In the genomic region with DNA sequence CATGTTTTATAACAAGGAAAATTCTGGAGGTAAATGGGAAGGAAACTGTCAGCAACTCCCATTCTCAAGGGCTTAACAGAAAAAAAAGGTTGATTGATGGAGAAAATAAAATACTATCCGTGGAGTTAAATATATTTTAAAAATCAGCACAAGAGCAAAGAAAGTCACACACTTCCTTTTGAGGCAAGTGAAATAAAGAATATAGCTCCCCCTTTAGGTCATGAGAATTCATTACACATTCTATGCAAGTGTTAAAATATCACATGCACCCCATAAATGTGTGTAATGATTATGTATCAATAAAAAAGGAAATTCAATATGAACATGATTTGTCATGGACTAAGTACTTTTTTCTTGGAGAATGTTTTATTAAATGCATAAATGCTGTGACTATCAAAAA, we compare ENCODE assay signal across 10 cellular contexts.
DNase-seq lines count a peak whose midpoint lies in the region; ATAC-seq, FAIRE-seq and TF ChIP-seq lines count a peak whose summit lies in the region.
"Had no signal": no experiment of that assay in that cellular context is flagged by ENCODE, and none has a peak within 500 bp of the region (broad histone marks: within the 10 kb centered on the region; RNA-seq: fewer than 3 reads in every experiment).

No MANE protein-coding gene starts in this region.

- no peaks in the 10 kb centered on the region for H4K20me1 ChIP-seq in SK-N-SH (ENCODE audit: insufficient read depth)

- no peaks in the 10 kb centered on the region for H3K9me3 ChIP-seq in SK-N-SH
- H3K9me3 ChIP-seq in small intestine (ENCODE audit: control insufficient read depth, low read depth): no peaks in the 10 kb centered on the region
- no peaks in the 10 kb centered on the region for H3K9me3 ChIP-seq in thyroid gland

- WGBS in SK-N-SH (ENCODE audit: low lambda C conversion rate): 33% methylated on average over 1 of the region's 1 CpG
- 39 to 62% (median 49%) methylated on average over 1 of the region's 1 CpG for WGBS in small intestine, 3 donors
- WGBS in thyroid gland, 2 donors: 58 to 68% methylated on average over 1 of the region's 1 CpG

- H3K4me3 ChIP-seq in SK-N-SH (ENCODE audit: low read depth in 2 of 2, low read length in 1 of 2): no peak overlapping the region; a peak in 1 of 4 replicates
- H3K4me3 ChIP-seq in brain microvascular endothelial cell (ENCODE audit: low read depth, low read length): no peak overlapping the region
- H3K4me3 ChIP-seq in small intestine (ENCODE audit: low read depth in 1 of 2, low read length in 2 of 2): no peak overlapping the region
- H3K4me3 ChIP-seq in thyroid gland (replicated peaks in 1 of 3): no peak overlapping the region

- H3K79me2 ChIP-seq in SK-N-SH (ENCODE audit: insufficient read depth): no peaks in the 10 kb centered on the region

- H3K36me3 ChIP-seq in SK-N-SH (replicated peaks in 1 of 2; ENCODE audit: control insufficient read depth in 1 of 2, insufficient read depth in 2 of 2, low read length in 1 of 2): no peaks in the 10 kb centered on the region
- H3K36me3 ChIP-seq in brain microvascular endothelial cell (replicated peaks): no peaks in the 10 kb centered on the region
- no peaks in the 10 kb centered on the region for H3K36me3 ChIP-seq in small intestine (ENCODE audit: control insufficient read depth in 2 of 2, insufficient read depth in 2 of 2, low read length in 2 of 2)
- H3K36me3 ChIP-seq in thyroid gland: no peaks in the 10 kb centered on the region

- no peak overlapping the region for H3K4me2 ChIP-seq in SK-N-SH

- in situ Hi-C loops in brain microvascular endothelial cell (cut with HindIII; ENCODE audit: low pct_ligation_motif_present, low sequenced_read_pairs): no loop called here

- CTCF ChIA-PET in SK-N-SH (lab: Yijun Ruan, JAX): interaction anchor here (0.6 to 2.8 kb wide), 8 partner anchors 9 to 464 kb away, joined by 3 to 17 read pairs (median 4); no protein-coding TSS in a partner anchor

- TF ChIP-seq CTCF in SK-N-SH (IDR thresholded peaks at IDR 0.05): peak; percentile 54
- peak; percentile 13 for TF ChIP-seq CTCF in brain microvascular endothelial cell (IDR thresholded peaks at IDR 0.05; ENCODE audit: low read depth, low read length, missing control alignments)
- no peak for TF ChIP-seq CTCF in thyroid gland (IDR thresholded peaks at IDR 0.05)

- ATAC-seq in SK-N-SH treated with all-trans-retinoic acid at 6 μM for 48 hours: no peak

- FAIRE-seq in small intestine (lab: Jason Lieb, UNC): no peak

- POLR2A ChIA-PET in SK-N-SH (lab: Yijun Ruan, JAX): interaction anchor here (0.7 kb wide), 1 partner anchor 100 kb away, joined by 3 read pairs; no protein-coding TSS in a partner anchor

- H3K9me2 ChIP-seq in SK-N-SH: no peaks in the 10 kb centered on the region

- no peak overlapping the region for H3K9ac ChIP-seq in SK-N-SH

- no peak for TF ChIP-seq POLR2A in thyroid gland (IDR thresholded peaks at IDR 0.05)

- no peaks in the 10 kb centered on the region for H3K27me3 ChIP-seq in SK-N-SH (ENCODE audit: insufficient read depth)
- H3K27me3 ChIP-seq in brain microvascular endothelial cell (replicated peaks): no peaks in the 10 kb centered on the region
- no peaks in the 10 kb centered on the region for H3K27me3 ChIP-seq in small intestine (ENCODE audit: control insufficient read depth in 2 of 2, insufficient read depth in 2 of 2, low read length in 2 of 2)
- H3K27me3 ChIP-seq in thyroid gland: no peaks in the 10 kb centered on the region

- H3F3A ChIP-seq in SK-N-SH (replicated peaks; ENCODE audit: insufficient read depth): no peaks in the 10 kb centered on the region

- intact Hi-C loops in thyroid gland (cut with DNase I): no loop called here

- TF ChIP-seq EP300 in SK-N-SH (IDR thresholded peaks at IDR 0.05; ENCODE audit: borderline replicate concordance in 1 of 2, low read depth in 1 of 2, low read length in 1 of 2): no peak

- peak; percentile 12 for DNase-seq in SK-N-SH
- peak; percentile 6 for DNase-seq in LHCN-M2 (ENCODE audit: low read depth)
- no peak for DNase-seq in brain microvascular endothelial cell
- peak; percentile 7 for DNase-seq in small intestine
- no peak for DNase-seq in SHP77 (lab: John Stamatoyannopoulos, UW)
- no peak for DNase-seq in SW480 (ENCODE audit: low spot score)
- DNase-seq in thyroid gland: no peak
- DNase-seq: CD8-positive, alpha-beta memory T cell; NK-92 treated with Interleukin-12 subunit alpha and Interleukin-12 subunit beta, amount 100 ng/mL, for 24 hours had no signal

- H2AFZ ChIP-seq in SK-N-SH (ENCODE audit: low read depth): no peak overlapping the region

- H3K4me1 ChIP-seq in SK-N-SH (ENCODE audit: control insufficient read depth in 1 of 2, insufficient read depth in 2 of 2, low read depth in 1 of 2, low read length in 1 of 2) (peaks cover 0 to 6% of the 10 kb centered on the region in 2 experiments; a peak in 2 of 4 replicates), small intestine (ENCODE audit: control insufficient read depth in 2 of 2, insufficient read depth in 1 of 2, low read depth in 1 of 2, low read length in 1 of 2) (no peaks in the 10 kb centered on the region), thyroid gland (no peaks in the 10 kb centered on the region)

- H3K27ac ChIP-seq in SK-N-SH (ENCODE audit: low read depth in 2 of 2, low read length in 1 of 2): no peak overlapping the region
- H3K27ac ChIP-seq in brain microvascular endothelial cell: no peak overlapping the region
- H3K27ac ChIP-seq in small intestine (ENCODE audit: low read depth in 1 of 2, low read length in 1 of 2): no peak overlapping the region
- no peak overlapping the region for H3K27ac ChIP-seq in thyroid gland

- peak; percentile 59 for TF ChIP-seq RAD21 in SK-N-SH (IDR thresholded peaks at IDR 0.05; ENCODE audit: low read length)

TF ChIP-seq in SK-N-SH, 30 proteins besides CTCF, POLR2A, EP300 and RAD21:
- TF ChIP-seq, protein P1, sequence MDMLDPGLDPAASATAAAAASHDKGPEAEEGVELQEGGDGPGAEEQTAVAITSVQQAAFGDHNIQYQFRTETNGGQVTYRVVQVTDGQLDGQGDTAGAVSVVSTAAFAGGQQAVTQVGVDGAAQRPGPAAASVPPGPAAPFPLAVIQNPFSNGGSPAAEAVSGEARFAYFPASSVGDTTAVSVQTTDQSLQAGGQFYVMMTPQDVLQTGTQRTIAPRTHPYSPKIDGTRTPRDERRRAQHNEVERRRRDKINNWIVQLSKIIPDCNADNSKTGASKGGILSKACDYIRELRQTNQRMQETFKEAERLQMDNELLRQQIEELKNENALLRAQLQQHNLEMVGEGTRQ (IDR thresholded peaks at IDR 0.05; ENCODE audit: borderline replicate concordance, low read depth, low read length): no peak
- no peak for TF ChIP-seq ELF1 (IDR thresholded peaks at IDR 0.05)
- peak; percentile 27; the same call in 1 of the 2 replicates for TF ChIP-seq SMC3 (IDR thresholded peaks at IDR 0.05; ENCODE audit: low read depth, low read length)

TF ChIP-seq in SK-N-SH treated with all-trans-retinoic acid at 6 μM for 48 hours, 23 proteins besides CTCF, POLR2A, EP300 and RAD21 (continues in another document):
- TF ChIP-seq ESRRG (CRISPR knock-in tag; IDR thresholded peaks at IDR 0.05) (no peak), POU6F1 (CRISPR knock-in tag; IDR thresholded peaks at IDR 0.05; ENCODE audit: borderline replicate concordance, low read depth) (no peak), OSR1 (CRISPR knock-in tag; IDR thresholded peaks at IDR 0.05) (no peak), PATZ1 (CRISPR knock-in tag; IDR thresholded peaks at IDR 0.05; ENCODE audit: borderline replicate concordance) (no peak), ZNF565 (CRISPR knock-in tag; conservative IDR thresholded peaks at IDR 0.05; ENCODE audit: low read depth) (no peak)
- TF ChIP-seq, protein P2, sequence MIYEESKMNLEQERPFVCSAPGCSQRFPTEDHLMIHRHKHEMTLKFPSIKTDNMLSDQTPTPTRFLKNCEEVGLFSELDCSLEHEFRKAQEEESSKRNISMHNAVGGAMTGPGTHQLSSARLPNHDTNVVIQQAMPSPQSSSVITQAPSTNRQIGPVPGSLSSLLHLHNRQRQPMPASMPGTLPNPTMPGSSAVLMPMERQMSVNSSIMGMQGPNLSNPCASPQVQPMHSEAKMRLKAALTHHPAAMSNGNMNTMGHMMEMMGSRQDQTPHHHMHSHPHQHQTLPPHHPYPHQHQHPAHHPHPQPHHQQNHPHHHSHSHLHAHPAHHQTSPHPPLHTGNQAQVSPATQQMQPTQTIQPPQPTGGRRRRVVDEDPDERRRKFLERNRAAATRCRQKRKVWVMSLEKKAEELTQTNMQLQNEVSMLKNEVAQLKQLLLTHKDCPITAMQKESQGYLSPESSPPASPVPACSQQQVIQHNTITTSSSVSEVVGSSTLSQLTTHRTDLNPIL (CRISPR knock-in tag; IDR thresholded peaks at IDR 0.05; ENCODE audit: low read depth): no peak

Comparison
In these comparisons a context has a peak if more than half of its experiments do, and no peak if none do; other contexts are left out.
1. DNase-seq: peak in SK-N-SH (single experiment), LHCN-M2 (single experiment) and small intestine (single experiment); none in brain microvascular endothelial cell (single experiment), SHP77 (0 of 2), SW480 (single experiment) and thyroid gland (0 of 2).
2. CTCF ChIP-seq: peak in SK-N-SH (single experiment) and brain microvascular endothelial cell (single experiment); none in thyroid gland (0 of 6).